In genomic region chr19:29806098-29806866, GRCh38 we compare ENCODE assay signal across 1 cellular context.
TF ChIP-seq lines count a peak whose summit lies in the region.

No MANE protein-coding gene starts in this region.

TF ChIP-seq in K562, 482 proteins besides CTCF, POLR2A, EP300 and RAD21 (continued from another document and continues in another):
- TF ChIP-seq MBD1 (CRISPR knock-in tag; IDR thresholded peaks at IDR 0.05) (no peak), GATAD2B (IDR thresholded peaks at IDR 0.05; ENCODE audit: borderline replicate concordance) (no peak), ZBTB43 (CRISPR knock-in tag; IDR thresholded peaks at IDR 0.05) (no peak), ZNF444 (CRISPR knock-in tag; IDR thresholded peaks at IDR 0.05) (no peak), ZNF318 (IDR thresholded peaks at IDR 0.05; ENCODE audit: borderline replicate concordance in 1 of 2, low read depth in 1 of 2) (no peak), CEBPB (tag; IDR thresholded peaks at IDR 0.05) (no peak), ZNF77 (CRISPR knock-in tag; IDR thresholded peaks at IDR 0.05) (no peak), FOXO4 (CRISPR knock-in tag; IDR thresholded peaks at IDR 0.05) (no peak), FOXK1 (CRISPR knock-in tag; IDR thresholded peaks at IDR 0.05; ENCODE audit: borderline replicate concordance) (no peak), RBM25 (IDR thresholded peaks at IDR 0.05; ENCODE audit: low read depth, low read length, severe bottlenecking) (peak; percentile 53), ZNF408 (CRISPR knock-in tag; IDR thresholded peaks at IDR 0.05; ENCODE audit: low read depth) (no peak), EHMT2 (IDR thresholded peaks at IDR 0.05) (peak; percentile 82; the same call in 1 of the 2 replicates), CC2D1A (IDR thresholded peaks at IDR 0.05) (peak; percentile 51; the same call in 1 of the 2 replicates), ZNF316 (IDR thresholded peaks at IDR 0.05) (no peak), FOXA1 (IDR thresholded peaks at IDR 0.05; ENCODE audit: borderline replicate concordance) (no peak), PTRF (tag; IDR thresholded peaks at IDR 0.05) (no peak), THAP7 (CRISPR knock-in tag; IDR thresholded peaks at IDR 0.05) (no peak), ZNF23 (CRISPR knock-in tag; IDR thresholded peaks at IDR 0.05) (no peak), RBM15 (IDR thresholded peaks at IDR 0.05; ENCODE audit: insufficient read depth, low read length) (no peak), TCF7L2 (IDR thresholded peaks at IDR 0.05; ENCODE audit: low read depth, low read length) (no peak), DIDO1 (tag; IDR thresholded peaks at IDR 0.05; ENCODE audit: low read depth) (no peak), SIRT6 (IDR thresholded peaks at IDR 0.05; ENCODE audit: low read depth, low read length) (no peak), NFE2 (IDR thresholded peaks at IDR 0.05; ENCODE audit: low read depth) (no peak), POLR2AphosphoS2 (IDR thresholded peaks at IDR 0.05; ENCODE audit: low read length) (no peak), CBX2 (IDR thresholded peaks at IDR 0.05; ENCODE audit: insufficient read depth, low read length, poor library complexity, severe bottlenecking) (no peak), HMGN3 (IDR thresholded peaks at IDR 0.05; ENCODE audit: borderline replicate concordance, extremely low read depth, insufficient read length, low read depth, low read length) (no peak), HNRNPK (IDR thresholded peaks at IDR 0.05; ENCODE audit: low read depth, low read length, poor library complexity, severe bottlenecking) (no peak), HBP1 (CRISPR knock-in tag; IDR thresholded peaks at IDR 0.05) (no peak), ZBTB7A (IDR thresholded peaks at IDR 0.05; ENCODE audit: borderline replicate concordance, control insufficient read depth, low read depth, low read length) (no peak), SPI1 (IDR thresholded peaks at IDR 0.05; ENCODE audit: borderline replicate concordance, low read depth, low read length) (no peak), RFX1 (IDR thresholded peaks at IDR 0.05) (peak; percentile 68), NR2C1 (IDR thresholded peaks at IDR 0.05) (peak; percentile 79), NR2C1 (tag; IDR thresholded peaks at IDR 0.05) (peak; percentile 87), RFX5 (IDR thresholded peaks at IDR 0.05; ENCODE audit: low read depth, low read length) (0 out of 2 replicates have a peak, but pooled peaks have one; percentile 32), RBBP5 (IDR thresholded peaks at IDR 0.05; ENCODE audit: borderline replicate concordance, insufficient read depth, low read length, poor library complexity, severe bottlenecking) (no peak), ZNF384 (IDR thresholded peaks at IDR 0.05; ENCODE audit: low read depth, low read length) (peak; percentile 75), JUN (IDR thresholded peaks at IDR 0.05; ENCODE audit: borderline replicate concordance, low read depth, low read length) (no peak), JUN (CRISPR knock-in tag; IDR thresholded peaks at IDR 0.05; ENCODE audit: borderline replicate concordance) (no peak), MCM5 (IDR thresholded peaks at IDR 0.05; ENCODE audit: low read depth) (no peak), MTF1 (CRISPR knock-in tag; IDR thresholded peaks at IDR 0.05; ENCODE audit: borderline replicate concordance) (no peak), ETS1 (conservative IDR thresholded peaks at IDR 0.05; ENCODE audit: control insufficient read depth, low read depth, low read length) (no peak), LEF1 (IDR thresholded peaks at IDR 0.05) (no peak), ZBED1 (IDR thresholded peaks at IDR 0.05) (no peak), CBFA2T3 (IDR thresholded peaks at IDR 0.05) (0 out of 2 replicates have a peak, but pooled peaks have one; percentile 22)
